In genomic region chrX:153061732-153062131, GRCh38 we compare ENCODE assay signal across 17 cellular contexts. TPM values are rescaled to one million over a fixed set of nuclear protein-coding genes. Genes with fewer than 3 reads are reported as not detected.
DNase-seq lines count a peak whose midpoint lies in the region; TF ChIP-seq lines count a peak whose summit lies in the region.
"Had no signal": no experiment of that assay in that cellular context is flagged by ENCODE, and none has a peak within 500 bp of the region (broad histone marks: within the 10 kb centered on the region; RNA-seq: fewer than 3 reads in every experiment).

No MANE protein-coding gene starts in this region.

- no peak for TF ChIP-seq CTCF in epithelial cell of esophagus (IDR thresholded peaks at IDR 0.05; ENCODE audit: insufficient read depth, low read depth, low read length, missing control alignments)

- DNase-seq in GM04504 (ENCODE audit: low read depth) (peak; percentile 4), RKO (ENCODE audit: low spot score) (peak; percentile 42), epithelial cell of esophagus (ENCODE audit: low read depth) (peak; percentile 50), renal cortical epithelial cell (ENCODE audit: low read depth) (peak; percentile 23), GM19240 (ENCODE audit: insufficient read length, low spot score) (no peak), DMS 273 (lab: John Stamatoyannopoulos, UW; ENCODE audit: unreplicated experiment) (no peak)
- no peak for DNase-seq in activated CD8-positive, alpha-beta memory T cell treated with anti-CD3 and anti-CD28 coated beads, Interleukin-2, amount 50 U/mL, for 48 hours
- DNase-seq in activated CD4-positive, alpha-beta T cell treated with anti-CD3 and anti-CD28 coated beads for 1 hour: no peak
- DNase-seq: activated naive CD4-positive, alpha-beta T cell treated with anti-CD3 and anti-CD28 coated beads, Interleukin-2, amount 50 U/mL, for 16 hours; cerebellar nuclear complex; GOT3; Karpas-422; NCI-H1930; SIG-M5; stimulated activated naive CD8-positive, alpha-beta T cell treated with anti-CD3 and anti-CD28 coated beads, Interleukin-15, amount 100 ng/mL, for 72 hours had no signal

- H3K4me3 ChIP-seq in epithelial cell of esophagus (ENCODE audit: low read length): no peak overlapping the region
- H3K4me3 ChIP-seq: neural progenitor cell had no signal

RNA-seq across cellular contexts. Expression of gene PNMA3, which starts 5.5 kb away (rescaled TPM):
- 0.35 TPM in 1 of 2 replicates, not detected in the other for total RNA-seq in renal cortical epithelial cell
- total RNA-seq: lung microvascular endothelial cell had no signal

RNA-seq across cellular contexts. Expression of gene PNMA6A, which starts 10.5 kb away (rescaled TPM):
- total RNA-seq in renal cortical epithelial cell: 1.0 and 1.5 TPM in 2 replicates

Comparison
In these comparisons a context has a peak if more than half of its experiments do, and no peak if none do; other contexts are left out.
1. DNase-seq: peak in GM04504 (single experiment), RKO (single experiment), epithelial cell of esophagus (single experiment) and renal cortical epithelial cell (single experiment); none in GM19240 (single experiment), DMS 273 (single experiment), activated CD8-positive, alpha-beta memory T cell treated with anti-CD3 and anti-CD28 coated beads, Interleukin-2, amount 50 U/mL, for 48 hours (single experiment) and activated CD4-positive, alpha-beta T cell treated with anti-CD3 and anti-CD28 coated beads for 1 hour (single experiment).